Comparison of ENCODE assay signal across 10 cellular contexts in the genomic region with DNA sequence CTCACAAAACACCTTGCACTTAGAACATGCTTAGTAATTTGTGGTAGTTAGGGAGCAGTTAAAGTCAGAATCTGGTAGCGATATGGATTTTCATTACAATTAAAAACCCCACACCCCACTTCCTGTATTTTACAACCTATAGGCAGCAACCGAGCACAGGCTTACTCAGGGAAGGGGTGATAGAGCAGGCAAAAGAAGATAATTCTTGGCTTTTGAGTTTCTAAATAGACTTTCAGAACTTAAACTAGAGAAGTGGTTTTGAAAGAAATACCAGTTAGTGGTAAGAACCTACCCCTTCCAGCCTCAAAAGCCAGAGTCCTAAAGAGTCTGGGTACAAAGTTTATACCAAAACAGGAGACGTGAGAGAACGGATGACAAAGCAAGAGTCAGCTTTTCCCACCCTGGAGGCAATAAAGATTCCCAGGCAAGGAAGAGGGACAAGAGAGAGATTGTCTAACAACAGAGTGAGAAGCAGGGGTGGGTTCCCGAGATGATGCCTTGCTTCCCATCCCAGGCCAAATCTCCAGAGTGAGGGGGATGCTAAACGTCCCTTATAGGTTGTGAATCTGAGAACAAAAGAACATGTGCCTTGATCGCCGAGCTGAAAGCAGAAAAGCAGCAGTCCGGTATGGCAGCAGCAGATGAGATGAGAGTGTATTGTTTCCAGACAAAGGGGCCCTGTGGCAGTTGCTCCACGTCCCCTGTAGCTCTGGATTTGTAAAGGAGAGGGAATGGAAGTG. TPM values are rescaled to one million over a fixed set of nuclear protein-coding genes. Genes with fewer than 3 reads are reported as not detected.
A peak's percentile ranks its signal among the peaks of the same experiment; 100 is the strongest.
DNase-seq lines count a peak whose midpoint lies in the region; ATAC-seq lines count a peak whose summit lies in the region.
"Had no signal": no experiment of that assay in that cellular context is flagged by ENCODE, and none has a peak within 500 bp of the region (broad histone marks: within the 10 kb centered on the region; RNA-seq: fewer than 3 reads in every experiment).

No MANE protein-coding gene starts in this region.

- H3K27ac ChIP-seq in mucosa of rectum (ENCODE audit: low read depth in 2 of 2, low read length in 2 of 2): peak overlapping the region; percentile 25 to 60
- H3K27ac ChIP-seq: HL-60 had no signal

- no peaks in the 10 kb centered on the region for H3K36me3 ChIP-seq in mucosa of rectum (ENCODE audit: control insufficient read depth in 2 of 2, insufficient read depth in 2 of 2, low read length in 2 of 2)

- no peak overlapping the region for H3K4me3 ChIP-seq in mucosa of rectum (ENCODE audit: low read length in 2 of 2)

- ATAC-seq in HG02759 (IDR thresholded peaks at IDR 0.05; ENCODE audit: unreplicated experiment) (no peak), HG03439 (IDR thresholded peaks at IDR 0.05; ENCODE audit: unreplicated experiment) (no peak)

- CTCF ChIA-PET in activated CD4-positive, alpha-beta memory T cell treated with anti-CD3 and anti-CD28 coated beads, Interleukin-2, amount 10 ng/mL, durations not matched to agents 7 days and 5 days (lab: Charles Lee): interaction anchor here (1.4 to 1.5 kb wide), 2 partner anchors 9 to 19 kb away, joined by 3 to 6 read pairs; no protein-coding TSS in a partner anchor

- intact Hi-C loops in posterior vena cava (cut with DNase I): no loop called here

- H3K9me3 ChIP-seq in mucosa of rectum (ENCODE audit: control insufficient read depth in 2 of 2, low read length in 2 of 2): no peaks in the 10 kb centered on the region

- no peaks in the 10 kb centered on the region for H3K27me3 ChIP-seq in mucosa of rectum (ENCODE audit: control insufficient read depth in 2 of 2, insufficient read depth in 2 of 2, low read length in 2 of 2)

- peak overlapping the region; percentile 53 for H3K27ac Mint-ChIP-seq in activated CD4-positive, alpha-beta memory T cell treated with anti-CD3 and anti-CD28 coated beads, Interleukin-2, amount 10 ng/mL, durations not matched to agents 7 days and 5 days

- POLR2A ChIA-PET in activated CD4-positive, alpha-beta memory T cell treated with anti-CD3 and anti-CD28 coated beads, Interleukin-2, amount 10 ng/mL, durations not matched to agents 7 days and 5 days (lab: Charles Lee): interaction anchor here (0.6 kb wide), 1 partner anchor 8 kb away, joined by 3 read pairs; no protein-coding TSS in a partner anchor

- H3K4me3 Mint-ChIP-seq in activated CD4-positive, alpha-beta memory T cell treated with anti-CD3 and anti-CD28 coated beads, Interleukin-2, amount 10 ng/mL, durations not matched to agents 7 days and 5 days: no peak overlapping the region

- no peaks in the 10 kb centered on the region for H3K27me3 Mint-ChIP-seq in activated CD4-positive, alpha-beta memory T cell treated with anti-CD3 and anti-CD28 coated beads, Interleukin-2, amount 10 ng/mL, durations not matched to agents 7 days and 5 days

- peaks cover 2 to 10% of the 10 kb centered on the region in 2 donors for H3K4me1 ChIP-seq in mucosa of rectum (ENCODE audit: control insufficient read depth in 2 of 2, insufficient read depth in 2 of 2, low read length in 2 of 2)

- peak overlapping the region in 1 of 2 donors; percentile 19 for H3K9ac ChIP-seq in mucosa of rectum (ENCODE audit: low read depth in 1 of 2, low read length in 2 of 2)

- H3K9me3 Mint-ChIP-seq in activated CD4-positive, alpha-beta memory T cell treated with anti-CD3 and anti-CD28 coated beads, Interleukin-2, amount 10 ng/mL, durations not matched to agents 7 days and 5 days: no peaks in the 10 kb centered on the region

- H3K4me1 Mint-ChIP-seq in activated CD4-positive, alpha-beta memory T cell treated with anti-CD3 and anti-CD28 coated beads, Interleukin-2, amount 10 ng/mL, durations not matched to agents 7 days and 5 days: peaks cover 51% of the 10 kb centered on the region

- DNase-seq in EH (ENCODE audit: low read depth) (peak; percentile 29), M059J (ENCODE audit: low read depth) (peak; percentile 44), posterior vena cava (ENCODE audit: low spot score) (no peak)
- DNase-seq in activated CD4-positive, alpha-beta memory T cell treated with anti-CD3 and anti-CD28 coated beads, Interleukin-2, amount 10 ng/mL, durations not matched to agents 7 days and 5 days: no peak
- DNase-seq in NK-92 treated with Interleukin-12 subunit alpha and Interleukin-12 subunit beta, amount 100 ng/mL, for 24 hours (lab: John Stamatoyannopoulos, UW): no peak

- H3K36me3 Mint-ChIP-seq in activated CD4-positive, alpha-beta memory T cell treated with anti-CD3 and anti-CD28 coated beads, Interleukin-2, amount 10 ng/mL, durations not matched to agents 7 days and 5 days (ENCODE audit: low read depth): peaks cover 54% of the 10 kb centered on the region

RNA-seq across cellular contexts. Expression of a gene that starts 36.9 kb away (rescaled TPM):
- total RNA-seq in M059J (2014; rRNA removed; shearing (Covaris generic)): not detected in 2 replicates
- 10 to 100 TPM; 47.1 to 48.6 TPM for total RNA-seq in activated CD4-positive, alpha-beta memory T cell treated with anti-CD3 and anti-CD28 coated beads, Interleukin-2, amount 10 ng/mL, durations not matched to agents 7 days and 5 days
- total RNA-seq in posterior vena cava: 1 to 10 TPM; 2.0 to 3.0 TPM
- total RNA-seq: kidney epithelial cell had no signal

Comparison
In these comparisons a context has a peak if more than half of its experiments do, and no peak if none do; other contexts are left out.
1. DNase-seq: peak in EH (single experiment) and M059J (single experiment); none in activated CD4-positive, alpha-beta memory T cell treated with anti-CD3 and anti-CD28 coated beads, Interleukin-2, amount 10 ng/mL, durations not matched to agents 7 days and 5 days (single experiment), posterior vena cava (single experiment) and NK-92 treated with Interleukin-12 subunit alpha and Interleukin-12 subunit beta, amount 100 ng/mL, for 24 hours (single experiment).
2. RNA of a gene that starts 36.9 kb away (total RNA-seq): 47.1 to 48.6 TPM in activated CD4-positive, alpha-beta memory T cell treated with anti-CD3 and anti-CD28 coated beads, Interleukin-2, amount 10 ng/mL, durations not matched to agents 7 days and 5 days; 2.0 to 3.0 TPM in posterior vena cava and not detected in M059J; every median in the first group is over 10 times any median in the second.